In the genomic region with DNA sequence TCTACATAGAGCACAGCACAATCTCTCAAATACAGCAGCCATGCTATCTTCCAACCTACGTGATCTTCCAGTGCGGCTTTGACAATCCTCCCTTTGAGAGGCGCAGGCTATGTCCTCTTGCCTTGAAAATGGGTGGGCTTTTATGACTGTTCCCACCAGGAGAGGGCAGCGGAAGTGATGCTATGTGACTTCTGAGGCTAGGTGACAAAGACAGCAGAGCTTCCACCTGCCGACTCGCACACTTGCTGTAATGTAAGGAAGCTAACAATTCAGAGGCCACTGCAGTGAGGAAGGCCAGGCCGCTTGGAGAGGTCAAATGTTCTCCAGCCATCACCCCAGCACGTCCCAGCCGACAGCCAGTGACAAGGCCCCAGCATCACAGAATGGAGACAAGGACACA, we compare ENCODE assay signal across 23 cellular contexts.
A peak's percentile ranks its signal among the peaks of the same experiment; 100 is the strongest.
DNase-seq lines count a peak whose midpoint lies in the region; ATAC-seq and TF ChIP-seq lines count a peak whose summit lies in the region.
"Had no signal": no experiment of that assay in that cellular context is flagged by ENCODE, and none has a peak within 500 bp of the region (broad histone marks: within the 10 kb centered on the region; RNA-seq: fewer than 3 reads in every experiment).

No MANE protein-coding gene starts in this region.

- no peaks in the 10 kb centered on the region for H3K79me2 ChIP-seq in neural progenitor cell (ENCODE audit: low read depth)

- peaks cover 2% of the 10 kb centered on the region for H3K9me3 Mint-ChIP-seq in neural progenitor cell
- H3K9me3 Mint-ChIP-seq in CD4-positive, alpha-beta T cell, result no peaks in the 10 kb centered on the region
- H3K9me3 Mint-ChIP-seq: activated naive CD8-positive, alpha-beta T cell treated with anti-CD3 and anti-CD28 coated beads, Interleukin-2, amount 50 U/mL, for 24 hours; stimulated activated effector memory CD8-positive, alpha-beta T cell treated with anti-CD3 and anti-CD28 coated beads, Interleukin-12 subunit alpha, Interleukin-12 subunit beta, amount 100 ng/mL, for 72 hours had no signal

- H3K36me3 Mint-ChIP-seq in neural progenitor cell, result no peaks in the 10 kb centered on the region
- no peaks in the 10 kb centered on the region for H3K36me3 Mint-ChIP-seq in CD4-positive, alpha-beta T cell (ENCODE audit: low read depth)
- H3K36me3 Mint-ChIP-seq: stimulated activated effector memory CD8-positive, alpha-beta T cell treated with anti-CD3 and anti-CD28 coated beads, Interleukin-12 subunit alpha, Interleukin-12 subunit beta, amount 100 ng/mL, for 72 hours had no signal

- H2AFZ ChIP-seq in neural progenitor cell (replicated peaks), result no peak overlapping the region

- H3K4me3 ChIP-seq in NB4 (ENCODE audit: low read depth, low read length) (no peak overlapping the region), neural progenitor cell (no peak overlapping the region)
- H3K4me3 ChIP-seq: BLaER1 treated with 17β-estradiol and CSF1 and Interleukin-3, amounts not matched to agents 10 nM and 100 nM; breast epithelium; pancreas; tibial nerve had no signal

- peak; percentile 26 for TF ChIP-seq CTCF in NB4 (IDR thresholded peaks at IDR 0.05; ENCODE audit: low read depth, low read length)
- TF ChIP-seq CTCF in neural progenitor cell (IDR thresholded peaks at IDR 0.05), result peak; percentile 59
- TF ChIP-seq CTCF in CD4-positive, alpha-beta T cell (IDR thresholded peaks at IDR 0.05), result no peak

- intact Hi-C loops in head of caudate nucleus (cut with DNase I), result no loop called here
- intact Hi-C loops in CD4-positive, alpha-beta T cell (cut with DNase I, micrococcal nuclease), result no loop called here

- no peak overlapping the region for H3K4me2 ChIP-seq in neural progenitor cell
- H3K4me2 ChIP-seq: BLaER1 treated with 17β-estradiol and CSF1 and Interleukin-3, amounts not matched to agents 10 nM and 100 nM had no signal

- no peak for ATAC-seq in CD4-positive, alpha-beta T cell (ENCODE audit: poor library complexity)
- ATAC-seq: activated naive CD8-positive, alpha-beta T cell treated with anti-CD3 and anti-CD28 coated beads, Interleukin-2, amount 50 U/mL, for 24 hours; left colon; stimulated activated effector memory CD8-positive, alpha-beta T cell treated with anti-CD3 and anti-CD28 coated beads, Interleukin-12 subunit alpha, Interleukin-12 subunit beta, amount 100 ng/mL, for 72 hours had no signal

- H3K9ac ChIP-seq in neural progenitor cell, result no peak overlapping the region
- H3K9ac ChIP-seq: BLaER1 treated with 17β-estradiol and CSF1 and Interleukin-3, amounts not matched to agents 10 nM and 100 nM had no signal

- H3K4me3 Mint-ChIP-seq in neural progenitor cell, result no peak overlapping the region
- H3K4me3 Mint-ChIP-seq in CD4-positive, alpha-beta T cell, result no peak overlapping the region
- H3K4me3 Mint-ChIP-seq: activated naive CD8-positive, alpha-beta T cell treated with anti-CD3 and anti-CD28 coated beads, Interleukin-2, amount 50 U/mL, for 24 hours; activated T-helper 1 cell treated with anti-CD3 and anti-CD28 coated beads, Interleukin-12 subunit alpha, Interleukin-12 subunit beta, Interleukin-2, Interleukin-4 antibody, amounts not matched to agents 30 ng/mL and 10 ng/mL and 1 ng/mL, durations not matched to agents 14 hours and 24 hours and 36 hours; stimulated activated effector memory CD8-positive, alpha-beta T cell treated with anti-CD3 and anti-CD28 coated beads, Interleukin-12 subunit alpha, Interleukin-12 subunit beta, amount 100 ng/mL, for 72 hours had no signal

- no peaks in the 10 kb centered on the region for H3K36me3 ChIP-seq in neural progenitor cell
- H3K36me3 ChIP-seq: BLaER1 treated with 17β-estradiol and CSF1 and Interleukin-3, amounts not matched to agents 10 nM and 100 nM; breast epithelium; pancreas; tibial nerve had no signal

- TF ChIP-seq POLR2A in NB4 (IDR thresholded peaks at IDR 0.05; ENCODE audit: extremely low read depth, insufficient read length), result no peak

- H3F3A ChIP-seq in neural progenitor cell (ENCODE audit: low read depth), result no peaks in the 10 kb centered on the region

- peaks cover 4% of the 10 kb centered on the region for H3K4me1 Mint-ChIP-seq in neural progenitor cell
- H3K4me1 Mint-ChIP-seq in CD4-positive, alpha-beta T cell (ENCODE audit: low read depth), result peaks cover 14% of the 10 kb centered on the region

- H3K27ac Mint-ChIP-seq in neural progenitor cell, result peak overlapping the region; percentile 10
- H3K27ac Mint-ChIP-seq in CD4-positive, alpha-beta T cell, result no peak overlapping the region
- H3K27ac Mint-ChIP-seq: activated naive CD8-positive, alpha-beta T cell treated with anti-CD3 and anti-CD28 coated beads, Interleukin-2, amount 50 U/mL, for 24 hours; activated T-helper 1 cell treated with anti-CD3 and anti-CD28 coated beads, Interleukin-12 subunit alpha, Interleukin-12 subunit beta, Interleukin-2, Interleukin-4 antibody, amounts not matched to agents 30 ng/mL and 10 ng/mL and 1 ng/mL, durations not matched to agents 14 hours and 24 hours and 36 hours; stimulated activated effector memory CD8-positive, alpha-beta T cell treated with anti-CD3 and anti-CD28 coated beads, Interleukin-12 subunit alpha, Interleukin-12 subunit beta, amount 100 ng/mL, for 72 hours had no signal

- POLR2A ChIA-PET in CD4-positive, alpha-beta T cell (lab: Charles Lee), result no interaction called here

- H3K9me3 ChIP-seq in neural progenitor cell (ENCODE audit: low read depth), result no peaks in the 10 kb centered on the region
- no peaks in the 10 kb centered on the region for H3K9me3 ChIP-seq in CD4-positive, alpha-beta T cell (ENCODE audit: control insufficient read depth, low read length)
- H3K9me3 ChIP-seq: breast epithelium, pancreas, tibial nerve had no signal

- DNase-seq in NCI-H1092 treated with DMSO at 0.1 percent for 48 hours (lab: John Stamatoyannopoulos, UW) (peak; percentile 48), NCI-H1092 (lab: John Stamatoyannopoulos, UW) (no peak), NB4 (ENCODE audit: low read depth) (peak; percentile 46), ecto neural progenitor cell (ENCODE audit: low spot score) (peak; percentile 63), neural progenitor cell (ENCODE audit: low spot score) (peak; percentile 74), head of caudate nucleus (no peak), HPDE6-E6E7 (ENCODE audit: extremely low spot score) (no peak)
- no peak for DNase-seq in CD4-positive, alpha-beta T cell
- DNase-seq: activated CD8-positive, alpha-beta memory T cell treated with anti-CD3 and anti-CD28 coated beads for 24 hours; activated naive CD8-positive, alpha-beta T cell treated with anti-CD3 and anti-CD28 coated beads, Interleukin-2, amount 50 U/mL, for 24 hours; hippocampal formation; KG1; left colon; NCI-H1436 treated with DMSO at 0.1 percent for 48 hours; NCI-H510A treated with DMSO at 0.1 percent for 48 hours; pancreas had no signal

- H3K27ac ChIP-seq in neural progenitor cell, result no peak overlapping the region
- H3K27ac ChIP-seq in CD4-positive, alpha-beta T cell (ENCODE audit: low read depth, low read length), result no peak overlapping the region
- H3K27ac ChIP-seq: 22Rv1; BLaER1 treated with 17β-estradiol and CSF1 and Interleukin-3, amounts not matched to agents 10 nM and 100 nM; breast epithelium; HL-60; pancreas; tibial nerve had no signal

- H3K27me3 Mint-ChIP-seq in neural progenitor cell (ENCODE audit: insufficient read depth, low read depth), result peaks cover 4% of the 10 kb centered on the region
- H3K27me3 Mint-ChIP-seq in CD4-positive, alpha-beta T cell, result no peaks in the 10 kb centered on the region
- H3K27me3 Mint-ChIP-seq: activated naive CD8-positive, alpha-beta T cell treated with anti-CD3 and anti-CD28 coated beads, Interleukin-2, amount 50 U/mL, for 24 hours had no signal

- no peaks in the 10 kb centered on the region for H3K27me3 ChIP-seq in neural progenitor cell
- no peaks in the 10 kb centered on the region for H3K27me3 ChIP-seq in CD4-positive, alpha-beta T cell (ENCODE audit: control insufficient read depth, insufficient read depth, low read length)
- H3K27me3 ChIP-seq: BLaER1 treated with 17β-estradiol and CSF1 and Interleukin-3, amounts not matched to agents 10 nM and 100 nM; breast epithelium; pancreas; tibial nerve had no signal

- CTCF ChIA-PET in CD4-positive, alpha-beta T cell (lab: Charles Lee), result no interaction called here

- H4K20me1 ChIP-seq in neural progenitor cell (ENCODE audit: low read depth), result no peaks in the 10 kb centered on the region
- H4K20me1 ChIP-seq: BLaER1 treated with 17β-estradiol and CSF1 and Interleukin-3, amounts not matched to agents 10 nM and 100 nM had no signal

- no peaks in the 10 kb centered on the region for H3K4me1 ChIP-seq in neural progenitor cell
- H3K4me1 ChIP-seq: breast epithelium, pancreas, tibial nerve had no signal

Comparison
In these comparisons a context has a peak if more than half of its experiments do, and no peak if none do; other contexts are left out.
1. DNase-seq: peak in NCI-H1092 treated with DMSO at 0.1 percent for 48 hours (single experiment), NB4 (single experiment), ecto neural progenitor cell (single experiment) and neural progenitor cell (single experiment); none in NCI-H1092 (single experiment), head of caudate nucleus (0 of 42), CD4-positive, alpha-beta T cell (0 of 10) and HPDE6-E6E7 (single experiment).